ENCODE assay signal across 24 cellular contexts in the genomic region with DNA sequence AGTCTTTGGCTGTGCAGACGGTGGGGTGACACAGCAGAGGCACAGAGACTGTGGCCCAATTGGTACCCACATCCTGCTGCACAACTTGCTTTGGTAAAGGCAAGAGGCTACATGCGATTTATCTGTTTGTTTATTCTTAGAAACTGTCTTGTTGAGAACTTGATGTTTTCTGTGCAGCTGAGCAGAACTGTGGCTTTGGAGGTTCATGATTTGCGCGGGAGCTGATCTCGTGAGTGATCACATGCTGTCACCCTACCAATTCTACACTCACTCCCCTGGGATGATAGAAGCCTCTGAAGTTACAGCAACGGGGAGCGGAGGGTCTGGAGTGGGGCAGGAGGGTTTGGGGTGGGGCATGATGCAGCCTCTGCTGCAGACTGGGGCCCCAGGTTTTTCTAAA.
DNase-seq lines count a peak whose midpoint lies in the region; TF ChIP-seq lines count a peak whose summit lies in the region.
"Had no signal": no experiment of that assay in that cellular context is flagged by ENCODE, and none has a peak within 500 bp of the region (broad histone marks: within the 10 kb centered on the region; RNA-seq: fewer than 3 reads in every experiment).

No MANE protein-coding gene starts in this region.

- H3K36me3 ChIP-seq in H7 (replicated peaks; ENCODE audit: control insufficient read depth, insufficient read depth, low read length) (no peaks in the 10 kb centered on the region), WERI-Rb-1 (peaks cover 22% of the 10 kb centered on the region), neuronal stem cell (replicated peaks in 1 of 2; ENCODE audit: control insufficient read depth in 2 of 2, insufficient read depth in 2 of 2, low read length in 2 of 2) (no peaks in the 10 kb centered on the region), ascending aorta (no peaks in the 10 kb centered on the region)

- intact Hi-C loops in ascending aorta (cut with DNase I), result no loop called here

- peak overlapping the region; percentile 68 for H3K27ac ChIP-seq in WERI-Rb-1
- no peak overlapping the region for H3K27ac ChIP-seq in neuronal stem cell (replicated peaks; ENCODE audit: low read length)
- H3K27ac ChIP-seq in ascending aorta, result no peak overlapping the region
- H3K27ac ChIP-seq: HL-60, SK-N-MC had no signal

- H3K4me3 ChIP-seq in H7 (ENCODE audit: insufficient read depth, low read depth, low read length) (no peak overlapping the region), WERI-Rb-1 (ENCODE audit: low read depth, low read length) (no peak overlapping the region), neuronal stem cell (ENCODE audit: low read length in 2 of 2) (no peak overlapping the region), ascending aorta (no peak overlapping the region)
- H3K4me3 ChIP-seq: SK-N-MC had no signal

- H3K23ac ChIP-seq in neuronal stem cell (ENCODE audit: low read depth, low read length, poor library complexity), result no peak overlapping the region

- no peak overlapping the region for H2AFZ ChIP-seq in neuronal stem cell (ENCODE audit: low read length)

- WGBS in neuronal stem cell (ENCODE audit: extremely low coverage in 2 of 2, insufficient read length in 2 of 2, insufficient replicate concordance in 1 of 2), 2 donors, result no CpG with 5 or more reads among the region's 7 CpGs

- H3K79me1 ChIP-seq in neuronal stem cell (ENCODE audit: low read depth, low read length), result no peaks in the 10 kb centered on the region

- H2BK5ac ChIP-seq in neuronal stem cell (ENCODE audit: low read length), result no peak overlapping the region

- H2BK15ac ChIP-seq in neuronal stem cell (ENCODE audit: low read length), result no peak overlapping the region

- DNase-seq in NCI-H2171 treated with DMSO at 0.1 percent for 48 hours (lab: John Stamatoyannopoulos, UW) (peak; percentile 20), NCI-H2171 (lab: John Stamatoyannopoulos, UW) (no peak), H7 (peak; percentile 27), WERI-Rb-1 (no peak), neuronal stem cell (ENCODE audit: low spot score) (no peak), GM13976 (ENCODE audit: low spot score) (no peak), NCI-H345 treated with DMSO at 0.1 percent for 48 hours (lab: John Stamatoyannopoulos, UW; ENCODE audit: unreplicated experiment) (no peak), ascending aorta (ENCODE audit: low spot score in 2 of 2) (no peak)
- DNase-seq: 8988T; ACHN; CD4-positive, alpha-beta memory T cell; COR-L47; Kasumi-1; NCI-H1105; NCI-H1436 treated with DMSO at 0.1 percent for 48 hours; NCI-H187 treated with DMSO at 0.1 percent for 48 hours; NCI-H2227 treated with DMSO at 0.1 percent for 48 hours; NCI-H510A; NCI-H69; SIG-M5; SW 1271; T-helper 17 cell had no signal

- no peaks in the 10 kb centered on the region; the same call in 1 of the 2 replicates for H3K27me3 ChIP-seq in H7 (ENCODE audit: control insufficient read depth, insufficient read depth, low read length)
- H3K27me3 ChIP-seq in WERI-Rb-1 (ENCODE audit: insufficient read depth, low read depth, severe bottlenecking), result no peaks in the 10 kb centered on the region
- no peaks in the 10 kb centered on the region for H3K27me3 ChIP-seq in neuronal stem cell (ENCODE audit: control insufficient read depth in 3 of 3, insufficient read depth in 3 of 3, low read depth in 1 of 3, low read length in 3 of 3)
- no peaks in the 10 kb centered on the region for H3K27me3 ChIP-seq in ascending aorta

- H4K91ac ChIP-seq in neuronal stem cell (ENCODE audit: low read depth, low read length, poor library complexity), result no peak overlapping the region

- H4K8ac ChIP-seq in neuronal stem cell (ENCODE audit: low read depth, low read length), result no peak overlapping the region

- H3K9ac ChIP-seq in neuronal stem cell (ENCODE audit: low read depth, low read length, poor library complexity), result no peak overlapping the region

- no peak overlapping the region for H3K4me2 ChIP-seq in neuronal stem cell (ENCODE audit: insufficient read depth, low read length, poor library complexity, severe bottlenecking)

- in situ Hi-C loops in GM13976 (cut with MboI; ENCODE audit: low sequenced_read_pairs, unreplicated experiment), result no loop called here

- H3K18ac ChIP-seq in neuronal stem cell (ENCODE audit: low read length), result peak overlapping the region; percentile 55

- H3K9me3 ChIP-seq in WERI-Rb-1 (ENCODE audit: severe bottlenecking) (no peaks in the 10 kb centered on the region), neuronal stem cell (replicated peaks in 1 of 2; ENCODE audit: control insufficient read depth in 2 of 2, insufficient read depth in 1 of 2, low read depth in 1 of 2, low read length in 2 of 2) (no peaks in the 10 kb centered on the region), ascending aorta (no peaks in the 10 kb centered on the region)

- H3K4me1 ChIP-seq in neuronal stem cell (ENCODE audit: control insufficient read depth in 2 of 2, insufficient read depth in 1 of 2, low read depth in 1 of 2, low read length in 2 of 2) (peaks cover 0 to 19% of the 10 kb centered on the region in 2 donors), ascending aorta (no peaks in the 10 kb centered on the region)

- no peak overlapping the region for H2BK12ac ChIP-seq in neuronal stem cell (ENCODE audit: low read length)

- no peak overlapping the region for H3K14ac ChIP-seq in neuronal stem cell (ENCODE audit: low read length)

- no peak overlapping the region for H2BK120ac ChIP-seq in neuronal stem cell (ENCODE audit: low read depth, low read length)

- H2AK5ac ChIP-seq in neuronal stem cell (ENCODE audit: low read depth, low read length), result no peak overlapping the region

- H3K4ac ChIP-seq in neuronal stem cell (ENCODE audit: low read length), result no peak overlapping the region

- TF ChIP-seq CTCF in WERI-Rb-1 (IDR thresholded peaks at IDR 0.05; ENCODE audit: low read depth, low read length) (no peak), GM13976 (IDR thresholded peaks at IDR 0.05; ENCODE audit: borderline replicate concordance, control extremely low read depth, extremely low read depth, insufficient read depth, missing control alignments) (no peak), ascending aorta (IDR thresholded peaks at IDR 0.05) (no peak)

Comparison
In these comparisons a context has a peak if more than half of its experiments do, and no peak if none do; other contexts are left out.
1. DNase-seq: peak in NCI-H2171 treated with DMSO at 0.1 percent for 48 hours (single experiment) and H7 (single experiment); none in NCI-H2171 (single experiment), WERI-Rb-1 (single experiment), neuronal stem cell (single experiment), GM13976 (single experiment), NCI-H345 treated with DMSO at 0.1 percent for 48 hours (single experiment) and ascending aorta (0 of 2).